Comparison of ENCODE assay signal across 8 cellular contexts in the genomic region with DNA sequence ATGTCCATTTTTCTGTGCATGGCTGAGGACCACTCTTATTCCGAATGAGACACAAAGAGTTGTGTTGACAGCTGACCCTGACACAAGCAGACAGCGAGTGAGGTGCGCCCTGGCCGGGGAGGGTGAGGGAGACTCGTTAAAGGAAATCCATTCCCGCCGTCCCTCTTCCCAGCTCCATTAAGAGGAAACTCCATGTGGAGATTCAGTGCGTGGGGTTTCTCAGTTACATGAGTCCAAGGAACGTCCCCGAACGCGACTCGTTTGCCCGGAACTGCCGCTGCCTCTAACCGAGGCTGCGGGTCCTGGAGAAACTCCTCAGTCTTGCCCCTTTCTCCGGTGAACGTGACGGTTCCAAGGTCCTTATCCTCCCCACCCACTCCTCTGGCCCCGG. TPM values are rescaled to one million over a fixed set of nuclear protein-coding genes. Genes with fewer than 3 reads are reported as not detected.
DNase-seq lines count a peak whose midpoint lies in the region; ATAC-seq and TF ChIP-seq lines count a peak whose summit lies in the region.

No MANE protein-coding gene starts in this region.

- no peak for ATAC-seq in activated CD8-positive, alpha-beta T cell treated with anti-CD3 and anti-CD28 coated beads, Interleukin-2, amount 10 ng/mL, durations not matched to agents 7 days and 5 days
- ATAC-seq in activated CD8-positive, alpha-beta T cell treated with anti-CD3 and anti-CD28 coated beads for 36 hours = no peak
- ATAC-seq in right lobe of liver (peak; percentile 4 to 28 (median 5)), HG02610 (IDR thresholded peaks at IDR 0.05; ENCODE audit: unreplicated experiment) (no peak)

- H3K4me3 Mint-ChIP-seq in activated CD8-positive, alpha-beta T cell treated with anti-CD3 and anti-CD28 coated beads, Interleukin-2, amount 10 ng/mL, durations not matched to agents 7 days and 5 days = peak overlapping the region; percentile 22
- H3K4me3 Mint-ChIP-seq in activated CD8-positive, alpha-beta T cell treated with anti-CD3 and anti-CD28 coated beads for 36 hours = no peak overlapping the region
- H3K4me3 Mint-ChIP-seq in type B pancreatic cell = peak overlapping the region; percentile 89

- POLR2A ChIA-PET in activated CD8-positive, alpha-beta T cell treated with anti-CD3 and anti-CD28 coated beads, Interleukin-2, amount 10 ng/mL, durations not matched to agents 7 days and 5 days (lab: Charles Lee) = no interaction called here
- POLR2A ChIA-PET in activated CD8-positive, alpha-beta T cell treated with anti-CD3 and anti-CD28 coated beads for 36 hours (lab: Charles Lee) = no interaction called here

- H3K4me1 ChIP-seq in breast epithelium = peaks cover 5 to 6% of the 10 kb centered on the region in 2 donors
- H3K4me1 ChIP-seq in right lobe of liver = no peaks in the 10 kb centered on the region

- H3K9me3 Mint-ChIP-seq in activated CD8-positive, alpha-beta T cell treated with anti-CD3 and anti-CD28 coated beads, Interleukin-2, amount 10 ng/mL, durations not matched to agents 7 days and 5 days (ENCODE audit: insufficient read depth) = no peaks in the 10 kb centered on the region
- no peaks in the 10 kb centered on the region for H3K9me3 Mint-ChIP-seq in activated CD8-positive, alpha-beta T cell treated with anti-CD3 and anti-CD28 coated beads for 36 hours
- no peaks in the 10 kb centered on the region for H3K9me3 Mint-ChIP-seq in type B pancreatic cell

- H3K27ac ChIP-seq in breast epithelium (peak overlapping the region in 1 of 2 donors; percentile 5), right lobe of liver (peak overlapping the region; percentile 44 to 90 (median 68))

- no peaks in the 10 kb centered on the region for H3K36me3 Mint-ChIP-seq in activated CD8-positive, alpha-beta T cell treated with anti-CD3 and anti-CD28 coated beads, Interleukin-2, amount 10 ng/mL, durations not matched to agents 7 days and 5 days (ENCODE audit: low read depth)
- H3K36me3 Mint-ChIP-seq in activated CD8-positive, alpha-beta T cell treated with anti-CD3 and anti-CD28 coated beads for 36 hours (ENCODE audit: low read depth) = no peaks in the 10 kb centered on the region
- H3K36me3 Mint-ChIP-seq in type B pancreatic cell = no peaks in the 10 kb centered on the region

- peak overlapping the region; percentile 58 to 85 (median 64) for H3K4me3 ChIP-seq in breast epithelium
- H3K4me3 ChIP-seq in right lobe of liver = peak overlapping the region; percentile 63 to 76 (median 75)

- peaks cover 8% of the 10 kb centered on the region for H3K4me1 Mint-ChIP-seq in activated CD8-positive, alpha-beta T cell treated with anti-CD3 and anti-CD28 coated beads, Interleukin-2, amount 10 ng/mL, durations not matched to agents 7 days and 5 days (ENCODE audit: low read depth)
- H3K4me1 Mint-ChIP-seq in activated CD8-positive, alpha-beta T cell treated with anti-CD3 and anti-CD28 coated beads for 36 hours (ENCODE audit: low read depth) = peaks cover 9% of the 10 kb centered on the region
- H3K4me1 Mint-ChIP-seq in type B pancreatic cell (ENCODE audit: unreplicated experiment) = no peaks in the 10 kb centered on the region

- WGBS in right lobe of liver (ENCODE audit: insufficient coverage, low coverage, low lambda C conversion rate, missing lambda C conversion rate) = 0% methylated on average over 11 of the region's 21 CpGs

- H3K9me3 ChIP-seq in breast epithelium (no peaks in the 10 kb centered on the region), right lobe of liver (no peaks in the 10 kb centered on the region)

- H3K27me3 ChIP-seq in breast epithelium (peaks cover 3 to 10% of the 10 kb centered on the region in 2 donors), right lobe of liver (no peaks in the 10 kb centered on the region)

- TF ChIP-seq CTCF in activated CD8-positive, alpha-beta T cell treated with anti-CD3 and anti-CD28 coated beads for 36 hours (IDR thresholded peaks at IDR 0.05) = no peak
- TF ChIP-seq CTCF in breast epithelium (IDR thresholded peaks at IDR 0.05) = no peak
- TF ChIP-seq CTCF in right lobe of liver (IDR thresholded peaks at IDR 0.05) = no peak
- no peak for TF ChIP-seq CTCF in type B pancreatic cell (conservative IDR thresholded peaks at IDR 0.05)

- CTCF ChIA-PET in activated CD8-positive, alpha-beta T cell treated with anti-CD3 and anti-CD28 coated beads, Interleukin-2, amount 10 ng/mL, durations not matched to agents 7 days and 5 days (lab: Charles Lee) = no interaction called here
- CTCF ChIA-PET in activated CD8-positive, alpha-beta T cell treated with anti-CD3 and anti-CD28 coated beads for 36 hours (lab: Charles Lee) = interaction anchor here (1.2 kb wide), 1 partner anchor 18 kb away, joined by 3 read pairs; no protein-coding TSS in a partner anchor

- H3K36me3 ChIP-seq in breast epithelium = no peaks in the 10 kb centered on the region
- H3K36me3 ChIP-seq in right lobe of liver = no peaks in the 10 kb centered on the region

- intact Hi-C loops in activated CD8-positive, alpha-beta T cell treated with anti-CD3 and anti-CD28 coated beads for 36 hours (cut with micrococcal nuclease) = no loop called here
- intact Hi-C loops in breast epithelium (cut with DNase I; ENCODE audit: low total_unique reads) (no loop called here), right lobe of liver (cut with DNase I) (no loop called here)

- no peak overlapping the region for H3K27ac Mint-ChIP-seq in activated CD8-positive, alpha-beta T cell treated with anti-CD3 and anti-CD28 coated beads, Interleukin-2, amount 10 ng/mL, durations not matched to agents 7 days and 5 days
- H3K27ac Mint-ChIP-seq in activated CD8-positive, alpha-beta T cell treated with anti-CD3 and anti-CD28 coated beads for 36 hours = no peak overlapping the region
- peak overlapping the region; percentile 11 for H3K27ac Mint-ChIP-seq in type B pancreatic cell

- DNase-seq in activated CD8-positive, alpha-beta T cell treated with anti-CD3 and anti-CD28 coated beads, Interleukin-2, amount 10 ng/mL, durations not matched to agents 7 days and 5 days = no peak
- DNase-seq in activated CD8-positive, alpha-beta T cell treated with anti-CD3 and anti-CD28 coated beads for 36 hours = no peak
- DNase-seq in breast epithelium (ENCODE audit: low spot score in 2 of 2) = no peak
- peak in 2 of 3 donors; percentile 29 to 45 for DNase-seq in right lobe of liver
- no peak for DNase-seq in type B pancreatic cell (ENCODE audit: extremely low spot score, unreplicated experiment)
- DNase-seq in foreskin melanocyte = no peak
- no peak for DNase-seq in activated naive CD4-positive, alpha-beta T cell treated with anti-CD3 and anti-CD28 coated beads, Interleukin-2, amount 50 U/mL, for 16 hours

- TF ChIP-seq POLR2A in breast epithelium (IDR thresholded peaks at IDR 0.05) (no peak), right lobe of liver (IDR thresholded peaks at IDR 0.05) (no peak)

- H3K27me3 Mint-ChIP-seq in activated CD8-positive, alpha-beta T cell treated with anti-CD3 and anti-CD28 coated beads, Interleukin-2, amount 10 ng/mL, durations not matched to agents 7 days and 5 days (ENCODE audit: low read depth) = peaks cover 54% of the 10 kb centered on the region
- peaks cover 47% of the 10 kb centered on the region for H3K27me3 Mint-ChIP-seq in activated CD8-positive, alpha-beta T cell treated with anti-CD3 and anti-CD28 coated beads for 36 hours
- H3K27me3 Mint-ChIP-seq in type B pancreatic cell = peaks cover 54% of the 10 kb centered on the region

RNA-seq across cellular contexts. Expression of a gene that starts 1.0 kb away (rescaled TPM):
- total RNA-seq in activated CD8-positive, alpha-beta T cell treated with anti-CD3 and anti-CD28 coated beads, Interleukin-2, amount 10 ng/mL, durations not matched to agents 7 days and 5 days = not detected
- not detected for total RNA-seq in activated CD8-positive, alpha-beta T cell treated with anti-CD3 and anti-CD28 coated beads for 36 hours
- 10 to 100 TPM in 1 of 3 donors, 1 to 10 TPM in 2; 6.6 to 75.7 (median 8.9) TPM for total RNA-seq in breast epithelium
- 1 to 10 TPM; 3.1 to 7.9 (median 5.7) TPM for total RNA-seq in right lobe of liver
- 3.6 and 6.5 TPM in 2 replicates for total RNA-seq in type B pancreatic cell (ENCODE audit: low replicate concordance)

Comparison
In these comparisons a context has a peak if more than half of its experiments do, and no peak if none do; other contexts are left out.
1. ATAC-seq: peak in right lobe of liver (4 of 4); none in activated CD8-positive, alpha-beta T cell treated with anti-CD3 and anti-CD28 coated beads, Interleukin-2, amount 10 ng/mL, durations not matched to agents 7 days and 5 days (single experiment), activated CD8-positive, alpha-beta T cell treated with anti-CD3 and anti-CD28 coated beads for 36 hours (single experiment) and HG02610 (single experiment).
2. DNase-seq: peak in right lobe of liver (2 of 3); none in activated CD8-positive, alpha-beta T cell treated with anti-CD3 and anti-CD28 coated beads, Interleukin-2, amount 10 ng/mL, durations not matched to agents 7 days and 5 days (single experiment), activated CD8-positive, alpha-beta T cell treated with anti-CD3 and anti-CD28 coated beads for 36 hours (single experiment), breast epithelium (0 of 2), type B pancreatic cell (single experiment), foreskin melanocyte (single experiment) and activated naive CD4-positive, alpha-beta T cell treated with anti-CD3 and anti-CD28 coated beads, Interleukin-2, amount 50 U/mL, for 16 hours (single experiment).